Comparison of ENCODE assay signal across 9 cellular contexts in the genomic region with DNA sequence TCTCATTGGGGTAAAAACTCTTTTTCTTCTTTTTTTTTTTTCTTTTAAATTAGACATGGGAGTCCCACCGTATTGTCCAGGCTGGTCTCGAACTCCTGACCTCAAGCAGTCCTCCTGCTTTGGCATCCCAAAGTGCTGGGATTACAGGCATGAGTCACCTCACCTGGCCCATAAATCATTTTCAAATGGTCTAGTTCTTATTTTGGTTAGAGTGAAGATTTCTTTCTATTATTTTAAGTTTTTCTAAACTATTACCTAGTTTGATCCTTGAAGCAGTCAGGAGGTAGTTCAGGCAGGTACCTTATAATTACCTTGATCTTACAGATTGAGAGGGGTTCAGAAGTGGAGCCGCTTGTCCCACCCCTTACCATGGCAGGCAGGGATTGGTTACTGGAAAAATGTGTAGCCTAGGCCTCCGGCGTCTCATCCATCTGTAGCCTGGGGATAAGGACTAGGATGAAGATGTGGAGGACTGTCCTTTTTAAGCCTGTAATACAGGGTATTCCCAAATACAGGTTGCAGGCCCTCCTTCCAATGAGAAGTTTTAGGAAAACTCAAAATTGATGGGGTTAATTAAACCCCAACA. TPM values are rescaled to one million over a fixed set of nuclear protein-coding genes. Genes with fewer than 3 reads are reported as not detected.
A peak's percentile ranks its signal among the peaks of the same experiment; 100 is the strongest.
DNase-seq lines count a peak whose midpoint lies in the region; ATAC-seq and TF ChIP-seq lines count a peak whose summit lies in the region.
"Had no signal": no experiment of that assay in that cellular context is flagged by ENCODE, and none has a peak within 500 bp of the region (broad histone marks: within the 10 kb centered on the region; RNA-seq: fewer than 3 reads in every experiment).

No MANE protein-coding gene starts in this region.

- no peak overlapping the region for H3K9ac ChIP-seq in neural cell (ENCODE audit: low read length)

- peaks cover 4% of the 10 kb centered on the region for H4K20me1 ChIP-seq in neural cell (ENCODE audit: insufficient read depth)

- no peak overlapping the region for H3K27ac ChIP-seq in neural cell (ENCODE audit: low read length)
- H3K27ac ChIP-seq: thyroid gland had no signal

- H3K4me3 ChIP-seq in neural cell (ENCODE audit: low read length), result peak overlapping the region; percentile 89
- H3K4me3 ChIP-seq: thyroid gland had no signal

- no peak for TF ChIP-seq CTCF in neural cell (IDR thresholded peaks at IDR 0.05; ENCODE audit: poor library complexity, severe bottlenecking)

- peak; percentile 1 for DNase-seq in GM03348 (ENCODE audit: low spot score)
- peak; percentile 33 for DNase-seq in LHCN-M2 (ENCODE audit: low read depth)
- peak; percentile 1 for DNase-seq in cerebellum (ENCODE audit: low spot score)
- DNase-seq in cortex of kidney (lab: John Stamatoyannopoulos, UW), result no peak
- no peak for DNase-seq in 8988T
- DNase-seq: thyroid gland had no signal

- H3K9me2 ChIP-seq in neural cell (ENCODE audit: insufficient read depth, low read length), result no peaks in the 10 kb centered on the region

- H3K4me2 ChIP-seq in neural cell (ENCODE audit: low read length), result no peak overlapping the region

- H3K36me3 ChIP-seq in neural cell (ENCODE audit: insufficient read depth, low read length), result no peaks in the 10 kb centered on the region
- H3K36me3 ChIP-seq: thyroid gland had no signal

- peaks cover 6% of the 10 kb centered on the region for H3K27me3 ChIP-seq in neural cell (ENCODE audit: insufficient read depth, low read depth, low read length)
- H3K27me3 ChIP-seq: thyroid gland had no signal

- no peak for TF ChIP-seq EP300 in neural cell (conservative IDR thresholded peaks at IDR 0.05; ENCODE audit: poor library complexity, severe bottlenecking)

- H3K79me2 ChIP-seq in neural cell (replicated peaks; ENCODE audit: insufficient read depth, low read length), result peaks cover 24% of the 10 kb centered on the region

- H2AFZ ChIP-seq in neural cell (ENCODE audit: low read depth, low read length), result no peak overlapping the region

- no peaks in the 10 kb centered on the region for H3F3A ChIP-seq in neural cell (ENCODE audit: insufficient read depth, low read length, poor library complexity, severe bottlenecking)

- TF ChIP-seq RAD21 in neural cell (conservative IDR thresholded peaks at IDR 0.05), result no peak

- H3K9me3 ChIP-seq in neural cell (ENCODE audit: low read length), result no peaks in the 10 kb centered on the region
- H3K9me3 ChIP-seq: thyroid gland had no signal

- no peak for ATAC-seq in HG03342 (IDR thresholded peaks at IDR 0.05; ENCODE audit: unreplicated experiment)
- no peak for ATAC-seq in GM18909 (IDR thresholded peaks at IDR 0.05; ENCODE audit: poor library complexity, unreplicated experiment)

TF ChIP-seq in neural cell, 6 proteins besides CTCF, POLR2A, EP300 and RAD21:
- TF ChIP-seq EZH2 (IDR thresholded peaks at IDR 0.05; ENCODE audit: borderline replicate concordance, insufficient read depth, low read length, poor library complexity, severe bottlenecking) (no peak), MXI1 (conservative IDR thresholded peaks at IDR 0.05; ENCODE audit: poor library complexity, severe bottlenecking) (no peak), SMC3 (conservative IDR thresholded peaks at IDR 0.05; ENCODE audit: poor library complexity) (no peak), POLR2AphosphoS5 (IDR thresholded peaks at IDR 0.05) (no peak), TAF1 (IDR thresholded peaks at IDR 0.05; ENCODE audit: low read depth) (no peak)
- TF ChIP-seq, protein P1, sequence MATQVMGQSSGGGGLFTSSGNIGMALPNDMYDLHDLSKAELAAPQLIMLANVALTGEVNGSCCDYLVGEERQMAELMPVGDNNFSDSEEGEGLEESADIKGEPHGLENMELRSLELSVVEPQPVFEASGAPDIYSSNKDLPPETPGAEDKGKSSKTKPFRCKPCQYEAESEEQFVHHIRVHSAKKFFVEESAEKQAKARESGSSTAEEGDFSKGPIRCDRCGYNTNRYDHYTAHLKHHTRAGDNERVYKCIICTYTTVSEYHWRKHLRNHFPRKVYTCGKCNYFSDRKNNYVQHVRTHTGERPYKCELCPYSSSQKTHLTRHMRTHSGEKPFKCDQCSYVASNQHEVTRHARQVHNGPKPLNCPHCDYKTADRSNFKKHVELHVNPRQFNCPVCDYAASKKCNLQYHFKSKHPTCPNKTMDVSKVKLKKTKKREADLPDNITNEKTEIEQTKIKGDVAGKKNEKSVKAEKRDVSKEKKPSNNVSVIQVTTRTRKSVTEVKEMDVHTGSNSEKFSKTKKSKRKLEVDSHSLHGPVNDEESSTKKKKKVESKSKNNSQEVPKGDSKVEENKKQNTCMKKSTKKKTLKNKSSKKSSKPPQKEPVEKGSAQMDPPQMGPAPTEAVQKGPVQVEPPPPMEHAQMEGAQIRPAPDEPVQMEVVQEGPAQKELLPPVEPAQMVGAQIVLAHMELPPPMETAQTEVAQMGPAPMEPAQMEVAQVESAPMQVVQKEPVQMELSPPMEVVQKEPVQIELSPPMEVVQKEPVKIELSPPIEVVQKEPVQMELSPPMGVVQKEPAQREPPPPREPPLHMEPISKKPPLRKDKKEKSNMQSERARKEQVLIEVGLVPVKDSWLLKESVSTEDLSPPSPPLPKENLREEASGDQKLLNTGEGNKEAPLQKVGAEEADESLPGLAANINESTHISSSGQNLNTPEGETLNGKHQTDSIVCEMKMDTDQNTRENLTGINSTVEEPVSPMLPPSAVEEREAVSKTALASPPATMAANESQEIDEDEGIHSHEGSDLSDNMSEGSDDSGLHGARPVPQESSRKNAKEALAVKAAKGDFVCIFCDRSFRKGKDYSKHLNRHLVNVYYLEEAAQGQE (IDR thresholded peaks at IDR 0.05; ENCODE audit: borderline replicate concordance), result no peak

RNA-seq across cellular contexts. Expression of a gene that starts 2.7 kb away (rescaled TPM):
- total RNA-seq in LHCN-M2 (2014; rRNA removed) (420 and 508 TPM in 2 replicates), cerebellum (17.6 TPM)
- polyA plus RNA-seq in LHCN-M2 (2012), result 237 TPM
- 31.5 and 42.2 TPM in 2 replicates for polyA plus RNA-seq in neural cell
- 39.0 and 39.9 TPM in 2 replicates for polyA minus RNA-seq in neural cell

RNA-seq across cellular contexts. Expression of a gene that starts 9.5 kb away (rescaled TPM):
- total RNA-seq in LHCN-M2 (2014; rRNA removed) (73.4 and 75.4 TPM in 2 replicates), cerebellum (15.9 TPM)
- polyA plus RNA-seq in LHCN-M2 (2012), result 55.3 TPM
- polyA plus RNA-seq in neural cell, result 78.8 and 82.1 TPM in 2 replicates
- polyA minus RNA-seq in neural cell, result 16.3 and 20.8 TPM in 2 replicates

Comparison
In these comparisons a context has a peak if more than half of its experiments do, and no peak if none do; other contexts are left out.
1. DNase-seq: peak in GM03348 (single experiment), LHCN-M2 (single experiment) and cerebellum (single experiment); none in cortex of kidney (single experiment) and 8988T (single experiment).
2. RNA of a gene that starts 2.7 kb away (total RNA-seq): 420 to 508 TPM in LHCN-M2; 17.6 TPM in cerebellum (single experiment); every median in the first group is over 10 times any median in the second.